9 cellular contexts compared by ENCODE assay signal in the genomic region with DNA sequence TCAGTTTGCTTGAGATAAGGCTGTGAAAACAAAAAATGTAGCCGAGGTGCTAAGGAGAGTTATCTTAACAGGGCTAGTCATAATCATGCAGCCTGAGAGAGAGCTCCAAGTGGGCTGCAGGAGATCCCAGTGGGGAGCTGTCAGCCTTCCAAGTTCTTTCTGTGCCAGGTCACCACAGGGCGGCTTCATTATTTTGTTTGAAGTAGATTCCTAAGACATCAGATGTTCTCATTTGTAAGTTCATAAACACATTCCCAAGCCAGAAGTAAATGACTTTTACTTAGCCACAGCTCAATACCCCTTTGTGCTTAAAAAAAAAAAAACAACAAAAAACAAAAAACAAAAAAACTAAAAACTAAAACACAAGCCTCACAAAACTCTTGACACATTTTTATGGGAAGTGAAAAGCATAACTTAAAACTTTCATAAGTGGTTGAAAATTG. TPM values are rescaled to one million over a fixed set of nuclear protein-coding genes. Genes with fewer than 3 reads are reported as not detected.
A peak's percentile ranks its signal among the peaks of the same experiment; 100 is the strongest.
DNase-seq lines count a peak whose midpoint lies in the region; ATAC-seq, FAIRE-seq and TF ChIP-seq lines count a peak whose summit lies in the region.
"Had no signal": no experiment of that assay in that cellular context is flagged by ENCODE, and none has a peak within 500 bp of the region (broad histone marks: within the 10 kb centered on the region; RNA-seq: fewer than 3 reads in every experiment).

No MANE protein-coding gene starts in this region.

- no peak overlapping the region for H4K5ac ChIP-seq in H1 (ENCODE audit: insufficient read length, low read depth, low read length)

- peaks cover 5% of the 10 kb centered on the region for H3K79me1 ChIP-seq in H1 (ENCODE audit: low read depth, low read length)

- H3K4me1 ChIP-seq in CD4-positive, alpha-beta memory T cell (ENCODE audit: insufficient read depth, low read length), result peaks cover 97% of the 10 kb centered on the region
- peaks cover 2 to 6% (median 5%) of the 10 kb centered on the region in 4 experiments; a peak in 5 of 7 replicates for H3K4me1 ChIP-seq in H1 (replicated peaks in 1 of 4; ENCODE audit: control insufficient read depth in 3 of 4, insufficient read depth in 4 of 4, low read length in 3 of 4)
- H3K4me1 ChIP-seq in naive thymus-derived CD4-positive, alpha-beta T cell (ENCODE audit: control insufficient read depth in 2 of 2, insufficient read depth in 2 of 2, low read length in 2 of 2), result peaks cover 69 to 75% of the 10 kb centered on the region in 2 donors

- DNase-seq in CD4-positive, alpha-beta memory T cell, result no peak
- peak; percentile 67 for DNase-seq in LoVo (ENCODE audit: low spot score)
- DNase-seq in H1 (ENCODE audit: low read depth in 1 of 2, low spot score in 2 of 2), result no peak
- no peak for DNase-seq in naive thymus-derived CD4-positive, alpha-beta T cell
- no peak for DNase-seq in GM12891 (ENCODE audit: insufficient read length, low spot score)
- DNase-seq in stimulated activated CD4-positive, alpha-beta T cell treated with anti-CD3 and anti-CD28 coated beads, Interleukin-4, amount 100 ng/mL, for 4 hours, result no peak
- DNase-seq in NCI-H1694 (lab: John Stamatoyannopoulos, UW), result no peak
- DNase-seq in NCI-H526 (lab: John Stamatoyannopoulos, UW), result no peak

- intact Hi-C loops in CD4-positive, alpha-beta memory T cell (cut with micrococcal nuclease), result no loop called here
- intact Hi-C loops in naive thymus-derived CD4-positive, alpha-beta T cell (cut with micrococcal nuclease), result loop anchor here in 1 of 2 donors (1.0 kb wide), 1 partner anchor 8 kb away; no protein-coding TSS in a partner anchor

- no peak overlapping the region for H3K18ac ChIP-seq in H1 (ENCODE audit: extremely low read depth, low read length)

- peaks cover 0 to 61% of the 10 kb centered on the region in 2 experiments; a peak in 3 of 4 replicates for H3K79me2 ChIP-seq in H1 (ENCODE audit: control insufficient read depth in 1 of 2, insufficient read depth in 2 of 2, low read length in 2 of 2)

- peak overlapping the region; percentile 16 to 85 (median 72) for H3K27ac Mint-ChIP-seq in CD4-positive, alpha-beta memory T cell
- peak overlapping the region in 8 of 9 donors; percentile 1 to 80 (median 70) for H3K27ac Mint-ChIP-seq in naive thymus-derived CD4-positive, alpha-beta T cell

- TF ChIP-seq POLR2A in H1 (IDR thresholded peaks at IDR 0.05; ENCODE audit: control extremely low read depth in 1 of 2, low read depth in 2 of 2, low read length in 2 of 2), result no peak
- TF ChIP-seq POLR2A in GM12891 (IDR thresholded peaks at IDR 0.05; ENCODE audit: low read depth, low read length), result no peak

- peaks cover 28% of the 10 kb centered on the region for H3K36me3 ChIP-seq in CD4-positive, alpha-beta memory T cell (ENCODE audit: insufficient read depth, low read length)
- H3K36me3 ChIP-seq in H1 (ENCODE audit: control insufficient read depth in 2 of 4, insufficient read depth in 4 of 4, low read length in 3 of 4), result peaks cover 0 to 3% (median 0%) of the 10 kb centered on the region in 4 experiments; a peak in 1 of 8 replicates
- H3K36me3 ChIP-seq in naive thymus-derived CD4-positive, alpha-beta T cell (ENCODE audit: control insufficient read depth in 2 of 3, insufficient read depth in 3 of 3, low read length in 3 of 3), result peaks cover 0 to 21% (median 5%) of the 10 kb centered on the region in 3 experiments

- no peak overlapping the region for H3K14ac ChIP-seq in H1 (ENCODE audit: insufficient read length)

- no peak overlapping the region for H3K23ac ChIP-seq in H1 (ENCODE audit: insufficient read length)

- no peaks in the 10 kb centered on the region for H3K9me3 Mint-ChIP-seq in CD4-positive, alpha-beta memory T cell
- no peaks in the 10 kb centered on the region for H3K9me3 Mint-ChIP-seq in naive thymus-derived CD4-positive, alpha-beta T cell

- H3K9me3 ChIP-seq in CD4-positive, alpha-beta memory T cell (ENCODE audit: control insufficient read depth in 1 of 2, low read length in 2 of 2), result no peaks in the 10 kb centered on the region
- no peaks in the 10 kb centered on the region for H3K9me3 ChIP-seq in H1 (ENCODE audit: insufficient read depth in 2 of 2, low read depth in 1 of 2, low read length in 1 of 2)
- H3K9me3 ChIP-seq in naive thymus-derived CD4-positive, alpha-beta T cell (ENCODE audit: control insufficient read depth in 2 of 3, low read length in 3 of 3), result no peaks in the 10 kb centered on the region
- H3K9me3 ChIP-seq: psoas muscle had no signal

- no peak overlapping the region for H3K9ac ChIP-seq in H1 (replicated peaks in 1 of 4; ENCODE audit: extremely low read depth in 1 of 4, low read depth in 3 of 4, low read length in 3 of 4)

- H3K27me3 ChIP-seq in CD4-positive, alpha-beta memory T cell (ENCODE audit: insufficient read depth, low read length), result no peaks in the 10 kb centered on the region
- H3K27me3 ChIP-seq in H1 (replicated peaks in 1 of 4; ENCODE audit: control insufficient read depth in 3 of 4, extremely low read depth in 1 of 4, insufficient read depth in 3 of 4, low read length in 3 of 4), result no peaks in the 10 kb centered on the region
- H3K27me3 ChIP-seq in naive thymus-derived CD4-positive, alpha-beta T cell (ENCODE audit: control insufficient read depth in 2 of 2, insufficient read depth in 2 of 2, low read length in 2 of 2), result no peaks in the 10 kb centered on the region

- H2AK5ac ChIP-seq in H1 (ENCODE audit: low read depth, low read length), result no peak overlapping the region

- WGBS in H1 (ENCODE audit: extremely low coverage in 1 of 2, insufficient coverage in 1 of 2, insufficient read length in 1 of 2, insufficient replicate concordance in 2 of 2, low coverage in 1 of 2, low lambda C conversion rate in 2 of 2, missing lambda C conversion rate in 1 of 2), 2 experiments, result 60% methylated on average over 2 of the region's 2 CpGs; no CpG with 5 or more reads in 1 of the 2 experiments

- no peak overlapping the region for H4K91ac ChIP-seq in H1 (replicated peaks; ENCODE audit: insufficient read length, low read length)

- no peaks in the 10 kb centered on the region for H3K27me3 Mint-ChIP-seq in CD4-positive, alpha-beta memory T cell
- no peaks in the 10 kb centered on the region for H3K27me3 Mint-ChIP-seq in naive thymus-derived CD4-positive, alpha-beta T cell

- no peak overlapping the region for H3K4me2 ChIP-seq in H1 (ENCODE audit: insufficient read depth in 1 of 2, low read depth in 2 of 2, low read length in 2 of 2)

- H3K4me1 Mint-ChIP-seq in CD4-positive, alpha-beta memory T cell, result peaks cover 69 to 93% (median 82%) of the 10 kb centered on the region in 4 donors
- H3K4me1 Mint-ChIP-seq in naive thymus-derived CD4-positive, alpha-beta T cell, result peaks cover 68 to 96% (median 84%) of the 10 kb centered on the region in 7 donors

- H3K23me2 ChIP-seq in H1 (ENCODE audit: low read depth, low read length), result no peaks in the 10 kb centered on the region

- no peak overlapping the region for H3K56ac ChIP-seq in H1 (replicated peaks; ENCODE audit: insufficient read length, low read depth, low read length)

- no peak for ATAC-seq in naive thymus-derived CD4-positive, alpha-beta T cell

- no peak overlapping the region for H3K4ac ChIP-seq in H1 (replicated peaks; ENCODE audit: insufficient read length, low read depth, low read length)

- TF ChIP-seq RAD21 in H1 (IDR thresholded peaks at IDR 0.05 in 1 of 2, conservative IDR thresholded peaks at IDR 0.05 in 1 of 2; ENCODE audit: low read depth in 2 of 2, low read length in 2 of 2), result no peak

- H3K4me3 Mint-ChIP-seq in CD4-positive, alpha-beta memory T cell, result peak overlapping the region; percentile 18 to 80 (median 59)
- H3K4me3 Mint-ChIP-seq in naive thymus-derived CD4-positive, alpha-beta T cell, result peak overlapping the region in 9 of 10 donors; percentile 9 to 99 (median 30)

- H2AFZ ChIP-seq in H1 (ENCODE audit: low read length), result no peak overlapping the region

- TF ChIP-seq EP300 in H1 (IDR thresholded peaks at IDR 0.05; ENCODE audit: borderline replicate concordance in 1 of 2, low read depth in 2 of 2, low read length in 2 of 2), result no peak

- H2BK12ac ChIP-seq in H1 (ENCODE audit: low read depth, low read length), result no peak overlapping the region

- peaks cover 74 to 86% of the 10 kb centered on the region in 2 donors for H3K36me3 Mint-ChIP-seq in CD4-positive, alpha-beta memory T cell
- peaks cover 0 to 58% (median 51%) of the 10 kb centered on the region in 5 donors for H3K36me3 Mint-ChIP-seq in naive thymus-derived CD4-positive, alpha-beta T cell

- CTCF ChIA-PET in CD4-positive, alpha-beta memory T cell (lab: Charles Lee; ENCODE audit: partially characterized antibody), result interaction anchor here (1.6 kb wide), 1 partner anchor 95 kb away, joined by 5 read pairs; no protein-coding TSS in a partner anchor
- CTCF ChIA-PET in H1 (lab: Charles Lee; ENCODE audit: partially characterized antibody), result interaction anchor here (0.7 to 1.2 kb wide), 2 partner anchors 9 to 98 kb away, joined by 3 to 5 read pairs; no protein-coding TSS in a partner anchor
- CTCF ChIA-PET in naive thymus-derived CD4-positive, alpha-beta T cell (lab: Charles Lee), result interaction anchor here (0.6 to 1.6 kb wide), 3 partner anchors 10 to 400 kb away, joined by 3 to 4 read pairs (median 3); no protein-coding TSS in a partner anchor

- no peak overlapping the region for H2BK15ac ChIP-seq in H1 (ENCODE audit: low read length)

- POLR2A ChIA-PET in CD4-positive, alpha-beta memory T cell (lab: Charles Lee; ENCODE audit: partially characterized antibody), result interaction anchor here (0.6 to 11.1 kb wide), 7 partner anchors 6 to 97 kb away, joined by 4 to 233 read pairs (median 5); a partner anchor contains a TSS
- POLR2A ChIA-PET in H1 (lab: Charles Lee; ENCODE audit: partially characterized antibody), result interaction anchor here (0.8 kb wide), 1 partner anchor 228 kb away, joined by 3 read pairs; a partner anchor contains a TSS
- POLR2A ChIA-PET in naive thymus-derived CD4-positive, alpha-beta T cell (lab: Charles Lee), result interaction anchor here (0.6 to 1.5 kb wide), 4 partner anchors 9 to 442 kb away, joined by 3 to 5 read pairs (median 3); a partner anchor contains a TSS

- H2BK5ac ChIP-seq in H1 (ENCODE audit: low read depth, low read length), result no peak overlapping the region

- no peak overlapping the region for H2BK120ac ChIP-seq in H1 (replicated peaks; ENCODE audit: low read depth, low read length)

- FAIRE-seq in H1 (lab: Jason Lieb, UNC), result peak; percentile 39
- FAIRE-seq in GM12891 (lab: Jason Lieb, UNC), result no peak

- H4K20me1 ChIP-seq in H1 (replicated peaks in 1 of 2; ENCODE audit: control insufficient read depth in 1 of 2, insufficient read depth in 2 of 2, low read length in 2 of 2), result peaks cover 0 to 2% of the 10 kb centered on the region in 2 experiments

- no peak overlapping the region for H3K27ac ChIP-seq in CD4-positive, alpha-beta memory T cell (ENCODE audit: low read depth, low read length)
- no peak overlapping the region for H3K27ac ChIP-seq in H1 (ENCODE audit: low read depth, low read length)
- H3K27ac ChIP-seq in naive thymus-derived CD4-positive, alpha-beta T cell (ENCODE audit: low read depth, low read length), result no peak overlapping the region
- H3K27ac ChIP-seq: psoas muscle had no signal

- no peak overlapping the region for H3K4me3 ChIP-seq in CD4-positive, alpha-beta memory T cell (ENCODE audit: low read length in 2 of 2)
- H3K4me3 ChIP-seq in H1 (ENCODE audit: extremely low read depth in 1 of 4, insufficient read depth in 2 of 4, low read depth in 3 of 4, low read length in 4 of 4), result no peak overlapping the region
- H3K4me3 ChIP-seq in naive thymus-derived CD4-positive, alpha-beta T cell (ENCODE audit: low read length), result no peak overlapping the region
- H3K4me3 ChIP-seq: psoas muscle had no signal

- no peak overlapping the region for H2BK20ac ChIP-seq in H1 (ENCODE audit: low read length)

- H4K8ac ChIP-seq in H1 (ENCODE audit: extremely low read depth, insufficient read depth, low read length), result no peak overlapping the region

- TF ChIP-seq CTCF in H1 (IDR thresholded peaks at IDR 0.05; ENCODE audit: control extremely low read depth in 1 of 3, insufficient read depth in 1 of 3, low read depth in 1 of 3, low read length in 3 of 3), result no peak

RNA-seq across cellular contexts. Expression of a gene that starts 8.5 kb away (rescaled TPM):
- 100 to 1,000 TPM; 108 to 119 TPM for total RNA-seq in CD4-positive, alpha-beta memory T cell
- 10 to 100 TPM; 37.7 to 72.3 TPM for polyA plus RNA-seq in CD4-positive, alpha-beta memory T cell
- 8.9 TPM in 2 replicates for total RNA-seq in H1 (2021; fragmentation: NEBNext Ultra II Directional; extraction: Animal tissue kit (Norgen Biotek cat#: 25700))
- 2.6 and 3.2 TPM in 2 replicates for polyA plus RNA-seq in H1 (2011; rRNA removed)
- 4.6 TPM for polyA plus RNA-seq in H1 (2011; cell fraction: cytosol; rRNA removed)
- 7.2 TPM for polyA plus RNA-seq in H1 (2011; cell fraction: nucleus; rRNA removed)
- 3.6 to 5.4 TPM (median 4.7 TPM) in 4 replicates for polyA plus RNA-seq in H1 (2012, experiment 1 of 2)
- polyA plus RNA-seq in H1 (2012, experiment 2 of 2), result 0.51 TPM
- polyA plus RNA-seq in H1 (2013, experiment 1 of 2), result 5.2 TPM
- polyA plus RNA-seq in H1 (2013, experiment 2 of 2), result 5.2 TPM
- polyA minus RNA-seq in H1 (2011; rRNA and poly(A)+ RNA removed), result 14.5 and 17.1 TPM in 2 replicates
- polyA minus RNA-seq in H1 (2011; cell fraction: cytosol; rRNA and poly(A)+ RNA removed), result 7.2 TPM
- polyA minus RNA-seq in H1 (2011; cell fraction: nucleus; rRNA and poly(A)+ RNA removed), result 53.1 TPM
- total RNA-seq in naive thymus-derived CD4-positive, alpha-beta T cell, result 100 to 1,000 TPM in 2 of 5 experiments, 10 to 100 TPM in 3; 47.1 to 136 (median 85.1) TPM
- 10 to 100 TPM; 53.2 to 54.7 TPM for polyA plus RNA-seq in naive thymus-derived CD4-positive, alpha-beta T cell
- polyA plus RNA-seq in GM12891 (2012; ENCODE audit: low read depth, missing spikeins), result 2.2 TPM
